22 cellular contexts compared by ENCODE assay signal in genomic region chr2:69844560-69844959, GRCh38.
"Had no signal": no experiment of that assay in that cellular context is flagged by ENCODE, and none has a peak within 500 bp of the region (broad histone marks: within the 10 kb centered on the region; RNA-seq: fewer than 3 reads in every experiment).

No MANE protein-coding gene starts in this region.

- H3K4me3 ChIP-seq: lower lobe of right lung, pancreas, prostate gland, sigmoid colon, spleen, suprapubic skin, thoracic aorta, tibial artery, uterus had no signal

- ATAC-seq: left lobe of liver; lower lobe of right lung; naive thymus-derived CD8-positive, alpha-beta T cell; pancreas; right cardiac atrium; stimulated activated effector memory CD8-positive, alpha-beta T cell treated with anti-CD3 and anti-CD28 coated beads, Interleukin-12 subunit alpha, Interleukin-12 subunit beta, amount 100 ng/mL, for 72 hours had no signal

- H3K9me3 ChIP-seq: lower lobe of right lung, pancreas, prostate gland, sigmoid colon, spleen, suprapubic skin, thoracic aorta, tibial artery, uterus had no signal

- H3K4me1 ChIP-seq: lower lobe of right lung, pancreas, prostate gland, sigmoid colon, spleen, suprapubic skin, tibial artery, uterus had no signal

- H3K27ac ChIP-seq: lower lobe of right lung, pancreas, prostate gland, sigmoid colon, spleen, suprapubic skin, thoracic aorta, tibial artery, uterus had no signal

- H3K27me3 ChIP-seq: pancreas, sigmoid colon, spleen, suprapubic skin, tibial artery, uterus had no signal

- H3K36me3 ChIP-seq: uterus had no signal

- DNase-seq: islet precursor cell; lower lobe of right lung; mammary epithelial cell; mesenchymal stem cell; naive thymus-derived CD8-positive, alpha-beta T cell; nucleus accumbens; pancreas; posterior cingulate gyrus; retina; right cardiac atrium; sigmoid colon; small intestine; spleen; stimulated activated CD4-positive, alpha-beta T cell treated with anti-CD3 and anti-CD28 coated beads, Interleukin-4, amount 100 ng/mL, for 24 hours; stimulated activated naive CD4-positive, alpha-beta T cell; tibial artery; uterus had no signal
